20 cellular contexts compared by ENCODE assay signal in the genomic region with DNA sequence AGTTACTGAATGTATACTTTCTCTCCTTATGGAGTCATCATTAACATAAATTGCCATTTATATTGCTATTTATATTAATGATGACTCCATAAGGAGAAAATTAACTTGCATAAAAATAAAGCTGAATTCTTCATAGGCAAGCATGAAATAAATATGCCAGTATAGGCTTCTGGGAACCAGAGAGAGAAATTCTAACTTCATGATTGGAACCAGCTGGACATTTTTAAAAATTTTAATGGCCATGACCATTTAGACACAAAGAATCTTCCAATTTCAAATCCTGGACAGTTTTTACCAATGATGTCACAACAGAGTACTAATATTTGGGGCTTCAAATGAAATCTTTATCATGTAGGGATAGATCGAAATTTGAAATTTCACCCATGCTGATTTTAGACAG.
A peak's percentile ranks its signal among the peaks of the same experiment; 100 is the strongest.
DNase-seq lines count a peak whose midpoint lies in the region; FAIRE-seq and TF ChIP-seq lines count a peak whose summit lies in the region.
"Had no signal": no experiment of that assay in that cellular context is flagged by ENCODE, and none has a peak within 500 bp of the region (broad histone marks: within the 10 kb centered on the region; RNA-seq: fewer than 3 reads in every experiment).

No MANE protein-coding gene starts in this region.

- H3K27me3 ChIP-seq in ACC112 (ENCODE audit: insufficient read depth, low read length) (no peaks in the 10 kb centered on the region), GM23248 (replicated peaks; ENCODE audit: insufficient read depth) (no peaks in the 10 kb centered on the region), astrocyte (ENCODE audit: insufficient read depth, low read length) (no peaks in the 10 kb centered on the region), osteoblast (ENCODE audit: insufficient read depth, low read length) (no peaks in the 10 kb centered on the region), esophagus muscularis mucosa (no peaks in the 10 kb centered on the region)
- H3K27me3 ChIP-seq: BE2C had no signal

- no peak overlapping the region for H2AFZ ChIP-seq in ACC112 (ENCODE audit: low read length, unreplicated experiment)
- H2AFZ ChIP-seq in GM23248 = no peak overlapping the region
- no peak overlapping the region for H2AFZ ChIP-seq in astrocyte (ENCODE audit: low read depth, low read length)
- H2AFZ ChIP-seq in osteoblast (ENCODE audit: low read length) = no peak overlapping the region

- H3K4me3 ChIP-seq in ACC112 (ENCODE audit: low read depth, low read length) (no peak overlapping the region), GM23248 (peak overlapping the region; percentile 11; the same call in 1 of the 2 replicates), astrocyte (ENCODE audit: insufficient read depth, low read depth, low read length) (no peak overlapping the region), osteoblast (ENCODE audit: insufficient read depth, low read length) (no peak overlapping the region), esophagus muscularis mucosa (no peak overlapping the region)
- H3K4me3 ChIP-seq: HAP-1 had no signal

- H3K79me2 ChIP-seq in ACC112 (ENCODE audit: control insufficient read depth, insufficient read depth, low read length, unreplicated experiment) (no peaks in the 10 kb centered on the region), GM23248 (ENCODE audit: insufficient read depth) (no peaks in the 10 kb centered on the region), astrocyte (ENCODE audit: insufficient read depth, low read length) (no peaks in the 10 kb centered on the region), osteoblast (ENCODE audit: insufficient read depth, low read length) (no peaks in the 10 kb centered on the region)

- no peaks in the 10 kb centered on the region for H3K27me3 Mint-ChIP-seq in astrocyte (ENCODE audit: low read depth, unreplicated experiment)

- no peaks in the 10 kb centered on the region for H3K36me3 Mint-ChIP-seq in astrocyte (ENCODE audit: low read depth, unreplicated experiment)
- H3K36me3 Mint-ChIP-seq: CD4-positive, alpha-beta memory T cell had no signal

- H3K9me3 ChIP-seq in GM23248 (ENCODE audit: low read depth) = no peaks in the 10 kb centered on the region
- H3K9me3 ChIP-seq in astrocyte (ENCODE audit: insufficient read depth, low read depth, low read length) = peaks cover 2% of the 10 kb centered on the region
- no peaks in the 10 kb centered on the region for H3K9me3 ChIP-seq in osteoblast (ENCODE audit: low read depth, low read length)
- H3K9me3 ChIP-seq in esophagus muscularis mucosa = no peaks in the 10 kb centered on the region
- H3K9me3 ChIP-seq: BE2C, HAP-1 had no signal

- DNase-seq in GM23248 (peak; percentile 44), astrocyte (ENCODE audit: low read depth) (no peak), osteoblast (ENCODE audit: insufficient read length, low spot score, missing footprints) (no peak), HuH-7 (ENCODE audit: low spot score) (no peak), retina (no peak), esophagus muscularis mucosa (ENCODE audit: extremely low spot score) (no peak)
- DNase-seq: ACHN; BE2C; CD4-positive, alpha-beta memory T cell; DMS79; GDM1 had no signal

- H3K9me2 ChIP-seq in GM23248 (ENCODE audit: insufficient read depth) = no peaks in the 10 kb centered on the region

- H3K4me1 ChIP-seq in ACC112 (ENCODE audit: control insufficient read depth, insufficient read depth, low read length, unreplicated experiment) (no peaks in the 10 kb centered on the region), GM23248 (ENCODE audit: insufficient read depth) (peaks cover 32% of the 10 kb centered on the region), astrocyte (ENCODE audit: insufficient read depth, low read length) (no peaks in the 10 kb centered on the region), osteoblast (ENCODE audit: insufficient read depth, low read length) (peaks cover 13% of the 10 kb centered on the region), esophagus muscularis mucosa (peaks cover 0 to 7% (median 3%) of the 10 kb centered on the region in 4 donors)
- H3K4me1 ChIP-seq: BE2C, HAP-1 had no signal

- no peak for FAIRE-seq in astrocyte (lab: Jason Lieb, UNC)
- FAIRE-seq: GM12892, GM19239, H1, HepG2, HTR-8/SVneo had no signal

- peaks cover 4% of the 10 kb centered on the region for H3K4me1 Mint-ChIP-seq in astrocyte (ENCODE audit: low read depth, unreplicated experiment)
- H3K4me1 Mint-ChIP-seq: CD4-positive, alpha-beta memory T cell had no signal

- H3K4me2 ChIP-seq in GM23248 (ENCODE audit: unreplicated experiment) = peak overlapping the region; percentile 66
- no peak overlapping the region for H3K4me2 ChIP-seq in astrocyte (ENCODE audit: low read length)
- H3K4me2 ChIP-seq in osteoblast (ENCODE audit: insufficient read depth, low read length) = no peak overlapping the region

- H3K27ac Mint-ChIP-seq in astrocyte (ENCODE audit: unreplicated experiment) = peak overlapping the region; percentile 1
- H3K27ac Mint-ChIP-seq: CD4-positive, alpha-beta memory T cell had no signal

- no peak for TF ChIP-seq EP300 in esophagus muscularis mucosa (IDR thresholded peaks at IDR 0.05)

- WGBS in GM23248 (ENCODE audit: low coverage in 1 of 2, low lambda C conversion rate in 2 of 2, missing lambda C conversion rate in 2 of 2), 2 experiments = 43 to 57% methylated on average over 1 of the region's 1 CpG
- WGBS in esophagus muscularis mucosa = 73% methylated on average over 1 of the region's 1 CpG

- H3K4me3 Mint-ChIP-seq in astrocyte (ENCODE audit: unreplicated experiment) = no peak overlapping the region
- H3K4me3 Mint-ChIP-seq: CD4-positive, alpha-beta memory T cell had no signal

- H3K36me3 ChIP-seq in ACC112 (ENCODE audit: insufficient read depth, low read length) (no peaks in the 10 kb centered on the region), GM23248 (ENCODE audit: low read depth) (no peaks in the 10 kb centered on the region), astrocyte (ENCODE audit: insufficient read depth, low read length) (no peaks in the 10 kb centered on the region), osteoblast (ENCODE audit: insufficient read depth, low read length) (no peaks in the 10 kb centered on the region), esophagus muscularis mucosa (no peaks in the 10 kb centered on the region)
- H3K36me3 ChIP-seq: BE2C, HAP-1 had no signal

- peaks cover 26% of the 10 kb centered on the region for H3F3A ChIP-seq in GM23248 (ENCODE audit: insufficient read depth)

- TF ChIP-seq CTCF in astrocyte (IDR thresholded peaks at IDR 0.05; ENCODE audit: insufficient read depth, low read depth, low read length) (no peak), osteoblast (IDR thresholded peaks at IDR 0.05; ENCODE audit: extremely low read depth, low read depth, low read length) (no peak), esophagus muscularis mucosa (IDR thresholded peaks at IDR 0.05) (no peak)

- peak overlapping the region; percentile 19 for H3K9ac ChIP-seq in GM23248
- H3K9ac ChIP-seq in astrocyte (ENCODE audit: low read length) = no peak overlapping the region

- in situ Hi-C loops in GM23248 (cut with MboI) = no loop called here

- H3K9me3 Mint-ChIP-seq in astrocyte (ENCODE audit: unreplicated experiment) = no peaks in the 10 kb centered on the region

- no peaks in the 10 kb centered on the region for H4K20me1 ChIP-seq in GM23248 (ENCODE audit: insufficient read depth)
- no peaks in the 10 kb centered on the region for H4K20me1 ChIP-seq in astrocyte (ENCODE audit: insufficient read depth, low read length)
- no peaks in the 10 kb centered on the region for H4K20me1 ChIP-seq in osteoblast (ENCODE audit: insufficient read depth, low read length)

- TF ChIP-seq POLR2A in esophagus muscularis mucosa (IDR thresholded peaks at IDR 0.05; ENCODE audit: low read depth) = no peak

- intact Hi-C loops in esophagus muscularis mucosa (cut with DNase I) = no loop called here

- H3K27ac ChIP-seq in ACC112 (ENCODE audit: low read depth, low read length) (peak overlapping the region; percentile 46), GM23248 (peak overlapping the region; percentile 80), astrocyte (ENCODE audit: low read depth, low read length) (no peak overlapping the region), osteoblast (ENCODE audit: low read depth, low read length) (peak overlapping the region; percentile 38), esophagus muscularis mucosa (replicated peaks in 1 of 4) (no peak overlapping the region)
- H3K27ac ChIP-seq: 22Rv1, C4-2B had no signal

Comparison
In these comparisons a context has a peak if more than half of its experiments do, and no peak if none do; other contexts are left out.
1. H3K27ac ChIP-seq: peak in ACC112 (single experiment), GM23248 (single experiment) and osteoblast (single experiment); none in astrocyte (single experiment) and esophagus muscularis mucosa (0 of 4).